Comparison of ENCODE assay signal across 21 cellular contexts in genomic region chr7:123675092-123675473, GRCh38. TPM values are rescaled to one million over a fixed set of nuclear protein-coding genes. Genes with fewer than 3 reads are reported as not detected.
DNase-seq lines count a peak whose midpoint lies in the region; ATAC-seq, FAIRE-seq and TF ChIP-seq lines count a peak whose summit lies in the region.
"Had no signal": no experiment of that assay in that cellular context is flagged by ENCODE, and none has a peak within 500 bp of the region (broad histone marks: within the 10 kb centered on the region; RNA-seq: fewer than 3 reads in every experiment).

No MANE protein-coding gene starts in this region.

- intact Hi-C loops in prostate gland (cut with DNase I), result no loop called here
- intact Hi-C loops in mucosa of descending colon (cut with DNase I, micrococcal nuclease), result loop anchor here in 1 of 2 donors (10.0 kb wide), 1 partner anchor 430 kb away; no protein-coding TSS in a partner anchor

- ATAC-seq in mucosa of descending colon (no peak), GM19452 (IDR thresholded peaks at IDR 0.05; ENCODE audit: unreplicated experiment) (no peak)

- peak; percentile 30 for FAIRE-seq in RCC 7860 (lab: Jason Lieb, UNC)
- FAIRE-seq: H1, islet of Langerhans, TTC549 had no signal

- H3K4me1 ChIP-seq in prostate gland (replicated peaks) (no peaks in the 10 kb centered on the region), mucosa of descending colon (ENCODE audit: low read depth) (no peaks in the 10 kb centered on the region)

- H3K9me3 ChIP-seq in prostate gland (no peaks in the 10 kb centered on the region), mucosa of descending colon (no peaks in the 10 kb centered on the region)
- H3K9me3 ChIP-seq: sigmoid colon had no signal

- DNase-seq in AG09309 (ENCODE audit: low read depth) (peak; percentile 14), RCC 7860 (ENCODE audit: low spot score) (no peak), fibroblast of the aortic adventitia (ENCODE audit: low read depth) (peak; percentile 68), myocyte (ENCODE audit: low read depth) (peak; percentile 61), prostate gland (ENCODE audit: low spot score) (no peak), NCI-H146 (lab: John Stamatoyannopoulos, UW) (no peak), mucosa of descending colon (no peak)
- DNase-seq: activated CD4-positive, alpha-beta memory T cell treated with anti-CD3 and anti-CD28 coated beads, Interleukin-2, amount 10 ng/mL, durations not matched to agents 7 days and 5 days; anterior cingulate cortex; dorsolateral prefrontal cortex; foreskin melanocyte; NCI-H1092; sigmoid colon; stimulated activated naive CD4-positive, alpha-beta T cell had no signal

- no peak overlapping the region for H3K27ac ChIP-seq in prostate gland

- H3K4me3 ChIP-seq in AG09309 (ENCODE audit: control insufficient read depth, low read depth, low read length), result no peak overlapping the region
- H3K4me3 ChIP-seq in fibroblast of the aortic adventitia (ENCODE audit: low read depth, low read length), result no peak overlapping the region
- no peak overlapping the region for H3K4me3 ChIP-seq in prostate gland
- H3K4me3 ChIP-seq in mucosa of descending colon, result no peak overlapping the region
- H3K4me3 ChIP-seq: dorsolateral prefrontal cortex, sigmoid colon had no signal

- TF ChIP-seq CTCF in AG09309 (IDR thresholded peaks at IDR 0.05; ENCODE audit: control insufficient read depth, insufficient read depth, low read depth, low read length, missing control alignments), result no peak
- TF ChIP-seq CTCF in fibroblast of the aortic adventitia (IDR thresholded peaks at IDR 0.05; ENCODE audit: insufficient read depth, low read length), result no peak
- no peak for TF ChIP-seq CTCF in prostate gland (IDR thresholded peaks at IDR 0.05)
- TF ChIP-seq CTCF in mucosa of descending colon (IDR thresholded peaks at IDR 0.05), result no peak

- no peaks in the 10 kb centered on the region for H3K27me3 ChIP-seq in prostate gland (replicated peaks; ENCODE audit: insufficient read depth)
- H3K27me3 ChIP-seq: dorsolateral prefrontal cortex, sigmoid colon had no signal

- TF ChIP-seq POLR2A in prostate gland (IDR thresholded peaks at IDR 0.05), result no peak

- no peaks in the 10 kb centered on the region for H3K36me3 ChIP-seq in prostate gland
- no peaks in the 10 kb centered on the region for H3K36me3 ChIP-seq in mucosa of descending colon (ENCODE audit: low read depth)

RNA-seq across cellular contexts. Expression of gene LMOD2, which starts 19.4 kb away (rescaled TPM):
- total RNA-seq in fibroblast of the aortic adventitia (ENCODE audit: low replicate concordance) (not detected in 2 replicates), myocyte (125 and 182 TPM in 2 replicates), prostate gland (1 to 10 TPM in 1 of 2 donors, not detected in 1; 4.6 TPM), mucosa of descending colon (under 1 TPM in 1 of 3 donors, not detected in 2; 0.63 TPM)
- 50.4 TPM for polyA plus RNA-seq in myocyte (2012)
- total RNA-seq: activated CD4-positive, alpha-beta memory T cell treated with anti-CD3 and anti-CD28 coated beads, Interleukin-2, amount 10 ng/mL, durations not matched to agents 7 days and 5 days; activated T-helper 2 cell treated with anti-CD3 and anti-CD28 coated beads, Interferon-gamma antibody, Interleukin-2, Interleukin-4, amounts not matched to agents 10 μg/mL and 5 μg/mL and 100 μg/mL, durations not matched to agents 14 hours and 24 hours and 36 hours; dorsolateral prefrontal cortex; sigmoid colon; SK-MEL-5 had no signal
- polyA plus RNA-seq: IgD-negative memory B cell had no signal

Comparison
In these comparisons a context has a peak if more than half of its experiments do, and no peak if none do; other contexts are left out.
1. DNase-seq: peak in AG09309 (single experiment), fibroblast of the aortic adventitia (single experiment) and myocyte (single experiment); none in RCC 7860 (single experiment), prostate gland (single experiment), NCI-H146 (single experiment) and mucosa of descending colon (0 of 3).
2. RNA of gene LMOD2, which starts 19.4 kb away (total RNA-seq): 125 to 182 TPM in myocyte; 4.6 TPM in prostate gland, not detected in fibroblast of the aortic adventitia and 0.63 TPM in mucosa of descending colon; every median in the first group is over 10 times any median in the second.